ENCODE assay signal across 3 cellular contexts in genomic region chr18:68713791-68714190, GRCh38.
TF ChIP-seq lines count a peak whose summit lies in the region.

No MANE protein-coding gene starts in this region.

TF ChIP-seq in A549, 52 proteins besides CTCF, POLR2A, EP300 and RAD21 (continued from another document):
- no peak for TF ChIP-seq MAZ (IDR thresholded peaks at IDR 0.05; ENCODE audit: borderline replicate concordance, low read depth, low read length)

TF ChIP-seq in HCT116, 20 proteins besides CTCF, POLR2A, EP300 and RAD21 (continued from another document):
- TF ChIP-seq ATF3 (IDR thresholded peaks at IDR 0.05) (no peak), ZFX (IDR thresholded peaks at IDR 0.05) (no peak), CEBPB (IDR thresholded peaks at IDR 0.05; ENCODE audit: low read depth) (no peak), SIN3A (IDR thresholded peaks at IDR 0.05; ENCODE audit: low read depth) (no peak), ZBTB33 (IDR thresholded peaks at IDR 0.05; ENCODE audit: extremely low read depth, insufficient replicate concordance, low read length) (no peak), EZH2 (IDR thresholded peaks at IDR 0.05) (no peak), REST (IDR thresholded peaks at IDR 0.05; ENCODE audit: low read depth) (no peak), FOSL1 (IDR thresholded peaks at IDR 0.05; ENCODE audit: low read depth) (no peak), CBX3 (IDR thresholded peaks at IDR 0.05; ENCODE audit: low read depth) (no peak), EZH2phosphoT487 (IDR thresholded peaks at IDR 0.05; ENCODE audit: borderline replicate concordance) (no peak), ELF1 (IDR thresholded peaks at IDR 0.05; ENCODE audit: borderline replicate concordance, low read depth) (no peak), ZNF274 (IDR thresholded peaks at IDR 0.05; ENCODE audit: low read depth, low read length) (no peak), MAX (IDR thresholded peaks at IDR 0.05) (no peak), SP1 (IDR thresholded peaks at IDR 0.05; ENCODE audit: low read depth) (no peak), JUND (IDR thresholded peaks at IDR 0.05) (no peak), YY1 (IDR thresholded peaks at IDR 0.05; ENCODE audit: extremely low read depth, insufficient replicate concordance, low read depth, low read length) (no peak), TCF7L2 (IDR thresholded peaks at IDR 0.05; ENCODE audit: borderline replicate concordance, extremely low read depth, insufficient read depth, insufficient read length) (no peak), EGR1 (IDR thresholded peaks at IDR 0.05; ENCODE audit: low read depth) (no peak)
TF ChIP-seq in HCT116: peak in this region for 0.

TF ChIP-seq in K562, 482 proteins besides CTCF, POLR2A, EP300 and RAD21 (continued from another document):
- TF ChIP-seq ZNF407 (IDR thresholded peaks at IDR 0.05; ENCODE audit: low read depth) (no peak), ELF1 (tag; IDR thresholded peaks at IDR 0.05) (no peak), ZNF431 (CRISPR knock-in tag; IDR thresholded peaks at IDR 0.05) (no peak), HBP1 (CRISPR knock-in tag; IDR thresholded peaks at IDR 0.05) (no peak), ZNF766 (CRISPR knock-in tag; conservative IDR thresholded peaks at IDR 0.05) (no peak), ZNF561 (CRISPR knock-in tag; conservative IDR thresholded peaks at IDR 0.05) (no peak), WHSC1 (IDR thresholded peaks at IDR 0.05; ENCODE audit: low read length) (no peak)
